ENCODE assay signal across 1 cellular context in the genomic region with DNA sequence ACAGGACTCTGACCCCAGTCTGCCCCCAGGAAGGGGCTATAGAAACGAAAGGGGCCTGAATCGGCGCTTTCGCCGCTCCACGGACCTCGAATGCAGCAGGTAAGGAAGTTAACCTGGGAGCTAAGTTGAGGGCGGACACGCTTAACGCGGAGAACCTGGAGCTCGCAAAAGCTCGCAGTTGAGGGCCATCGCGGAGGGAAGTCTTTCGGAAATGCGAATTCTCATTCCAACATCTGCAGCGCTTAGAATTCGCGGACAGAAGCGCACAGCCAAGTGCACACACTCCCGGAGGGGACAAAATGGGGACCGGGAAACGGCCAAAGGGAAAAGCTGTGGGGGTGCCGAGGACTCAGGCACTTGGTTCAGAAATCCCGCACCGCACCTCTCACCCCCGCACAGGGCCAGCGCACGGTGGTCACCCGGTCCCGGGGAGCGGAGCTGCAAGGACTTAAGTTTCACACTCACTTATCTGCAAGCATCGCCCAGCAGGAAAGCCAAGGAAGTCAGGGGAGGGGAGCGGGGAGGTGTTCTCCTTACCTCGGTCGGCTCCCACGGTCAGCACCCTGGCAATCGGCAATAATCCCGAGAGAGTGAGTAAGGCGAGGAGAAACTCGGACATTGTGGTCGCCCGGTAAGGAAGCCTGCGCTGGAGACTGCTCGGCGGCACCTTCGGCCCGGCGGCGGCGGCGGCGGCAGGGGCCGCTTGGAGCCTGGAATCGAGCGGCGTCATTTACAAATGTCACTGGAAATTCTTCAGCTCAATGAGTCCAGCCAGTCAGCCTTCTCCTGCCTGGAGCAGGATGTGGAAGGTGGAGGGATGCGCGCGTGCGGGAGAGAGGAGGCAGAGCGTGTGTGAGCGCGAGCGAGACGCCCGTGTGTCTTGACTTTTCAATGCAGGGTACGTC.
TF ChIP-seq lines count a peak whose summit lies in the region.

No MANE protein-coding gene starts in this region.

TF ChIP-seq in HepG2, 621 proteins besides CTCF, POLR2A, EP300 and RAD21 (continues in another document):
- TF ChIP-seq FLYWCH1 (CRISPR knock-in tag; IDR thresholded peaks at IDR 0.05) (no peak), HHEX (CRISPR knock-in tag; IDR thresholded peaks at IDR 0.05) (no peak), RELA (CRISPR knock-in tag; IDR thresholded peaks at IDR 0.05) (no peak), ZNF138 (CRISPR knock-in tag; IDR thresholded peaks at IDR 0.05; ENCODE audit: low read depth) (no peak), ZNF891 (CRISPR knock-in tag; IDR thresholded peaks at IDR 0.05) (0 out of 2 replicates have a peak, but pooled peaks have one; percentile 61), ZFP62 (CRISPR knock-in tag; IDR thresholded peaks at IDR 0.05) (no peak), IKZF1 (IDR thresholded peaks at IDR 0.05) (no peak), ZNF552 (CRISPR knock-in tag; IDR thresholded peaks at IDR 0.05; ENCODE audit: borderline replicate concordance) (no peak), DNMT3B (CRISPR knock-in tag; conservative IDR thresholded peaks at IDR 0.05) (no peak), REL (CRISPR knock-in tag; conservative IDR thresholded peaks at IDR 0.05) (no peak), KLF6 (CRISPR knock-in tag; IDR thresholded peaks at IDR 0.05) (no peak), ZNF788 (CRISPR knock-in tag; IDR thresholded peaks at IDR 0.05; ENCODE audit: borderline replicate concordance) (no peak), PHF20 (CRISPR knock-in tag; IDR thresholded peaks at IDR 0.05) (no peak), BCL6 (CRISPR knock-in tag; IDR thresholded peaks at IDR 0.05) (peak; percentile 78), ZSCAN9 (CRISPR knock-in tag; IDR thresholded peaks at IDR 0.05; ENCODE audit: borderline replicate concordance) (no peak), CREB3 (CRISPR knock-in tag; IDR thresholded peaks at IDR 0.05) (no peak), LBX2 (CRISPR knock-in tag; IDR thresholded peaks at IDR 0.05; ENCODE audit: borderline replicate concordance) (0 out of 2 replicates have a peak, but pooled peaks have one; percentile 10), YY1 (IDR thresholded peaks at IDR 0.05; ENCODE audit: insufficient read depth, insufficient replicate concordance, low read depth, low read length) (no peak), MAFF (IDR thresholded peaks at IDR 0.05; ENCODE audit: low read depth, low read length) (no peak), NFKBIZ (CRISPR knock-in tag; IDR thresholded peaks at IDR 0.05) (no peak), ZNF670 (CRISPR knock-in tag; IDR thresholded peaks at IDR 0.05; ENCODE audit: borderline replicate concordance) (no peak), FIP1L1 (IDR thresholded peaks at IDR 0.05; ENCODE audit: borderline replicate concordance, insufficient read depth, low read depth, low read length) (no peak), TRIM24 (CRISPR knock-in tag; IDR thresholded peaks at IDR 0.05) (no peak), FOXO1 (CRISPR knock-in tag; IDR thresholded peaks at IDR 0.05) (no peak), AKAP8 (CRISPR knock-in tag; IDR thresholded peaks at IDR 0.05) (no peak), ONECUT2 (CRISPR knock-in tag; IDR thresholded peaks at IDR 0.05) (no peak), ZNF772 (CRISPR knock-in tag; IDR thresholded peaks at IDR 0.05) (no peak), PAX8 (CRISPR knock-in tag; IDR thresholded peaks at IDR 0.05; ENCODE audit: borderline replicate concordance) (no peak), SALL2 (CRISPR knock-in tag; IDR thresholded peaks at IDR 0.05) (no peak), ZNF431 (CRISPR knock-in tag; IDR thresholded peaks at IDR 0.05; ENCODE audit: borderline replicate concordance, low read depth) (no peak), GMEB2 (CRISPR knock-in tag; IDR thresholded peaks at IDR 0.05; ENCODE audit: low read depth) (no peak), TOE1 (CRISPR knock-in tag; IDR thresholded peaks at IDR 0.05) (no peak), MTF1 (CRISPR knock-in tag; IDR thresholded peaks at IDR 0.05) (no peak), TAF15 (IDR thresholded peaks at IDR 0.05; ENCODE audit: low read depth, low read length, poor library complexity, severe bottlenecking) (no peak), JUNB (CRISPR knock-in tag; IDR thresholded peaks at IDR 0.05; ENCODE audit: borderline replicate concordance) (0 out of 2 replicates have a peak, but pooled peaks have one; percentile 18), ZNF296 (CRISPR knock-in tag; conservative IDR thresholded peaks at IDR 0.05) (no peak), MXD4 (CRISPR knock-in tag; IDR thresholded peaks at IDR 0.05) (no peak), ZNF501 (CRISPR knock-in tag; IDR thresholded peaks at IDR 0.05) (0 out of 2 replicates have a peak, but pooled peaks have one; percentile 14), REPIN1 (CRISPR knock-in tag; IDR thresholded peaks at IDR 0.05; ENCODE audit: borderline replicate concordance, low read depth) (no peak), HOXD1 (CRISPR knock-in tag; IDR thresholded peaks at IDR 0.05) (no peak), ZNF569 (CRISPR knock-in tag; IDR thresholded peaks at IDR 0.05; ENCODE audit: borderline replicate concordance) (no peak), ZFP82 (CRISPR knock-in tag; IDR thresholded peaks at IDR 0.05; ENCODE audit: borderline replicate concordance) (no peak), ZKSCAN8 (CRISPR knock-in tag; IDR thresholded peaks at IDR 0.05; ENCODE audit: borderline replicate concordance) (no peak), ZNF337 (CRISPR knock-in tag; IDR thresholded peaks at IDR 0.05; ENCODE audit: borderline replicate concordance, low read depth) (no peak), GTF2F1 (IDR thresholded peaks at IDR 0.05; ENCODE audit: low read length) (no peak), WIZ (CRISPR knock-in tag; IDR thresholded peaks at IDR 0.05) (no peak), CREB1 (IDR thresholded peaks at IDR 0.05) (no peak), CREB1 (CRISPR knock-in tag; IDR thresholded peaks at IDR 0.05) (no peak), RFX3 (CRISPR knock-in tag; IDR thresholded peaks at IDR 0.05) (no peak), ZNF775 (CRISPR knock-in tag; IDR thresholded peaks at IDR 0.05; ENCODE audit: borderline replicate concordance) (no peak), KLF13 (CRISPR knock-in tag; IDR thresholded peaks at IDR 0.05) (no peak), SCMH1 (CRISPR knock-in tag; IDR thresholded peaks at IDR 0.05; ENCODE audit: borderline replicate concordance) (no peak), ZNF816 (CRISPR knock-in tag; IDR thresholded peaks at IDR 0.05; ENCODE audit: borderline replicate concordance) (0 out of 2 replicates have a peak, but pooled peaks have one; percentile 36)
- TF ChIP-seq, protein P1, sequence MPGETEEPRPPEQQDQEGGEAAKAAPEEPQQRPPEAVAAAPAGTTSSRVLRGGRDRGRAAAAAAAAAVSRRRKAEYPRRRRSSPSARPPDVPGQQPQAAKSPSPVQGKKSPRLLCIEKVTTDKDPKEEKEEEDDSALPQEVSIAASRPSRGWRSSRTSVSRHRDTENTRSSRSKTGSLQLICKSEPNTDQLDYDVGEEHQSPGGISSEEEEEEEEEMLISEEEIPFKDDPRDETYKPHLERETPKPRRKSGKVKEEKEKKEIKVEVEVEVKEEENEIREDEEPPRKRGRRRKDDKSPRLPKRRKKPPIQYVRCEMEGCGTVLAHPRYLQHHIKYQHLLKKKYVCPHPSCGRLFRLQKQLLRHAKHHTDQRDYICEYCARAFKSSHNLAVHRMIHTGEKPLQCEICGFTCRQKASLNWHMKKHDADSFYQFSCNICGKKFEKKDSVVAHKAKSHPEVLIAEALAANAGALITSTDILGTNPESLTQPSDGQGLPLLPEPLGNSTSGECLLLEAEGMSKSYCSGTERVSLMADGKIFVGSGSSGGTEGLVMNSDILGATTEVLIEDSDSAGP (CRISPR knock-in tag; IDR thresholded peaks at IDR 0.05; ENCODE audit: borderline replicate concordance): peak; percentile 58; the same call in 1 of the 2 replicates
- TF ChIP-seq, protein P2, sequence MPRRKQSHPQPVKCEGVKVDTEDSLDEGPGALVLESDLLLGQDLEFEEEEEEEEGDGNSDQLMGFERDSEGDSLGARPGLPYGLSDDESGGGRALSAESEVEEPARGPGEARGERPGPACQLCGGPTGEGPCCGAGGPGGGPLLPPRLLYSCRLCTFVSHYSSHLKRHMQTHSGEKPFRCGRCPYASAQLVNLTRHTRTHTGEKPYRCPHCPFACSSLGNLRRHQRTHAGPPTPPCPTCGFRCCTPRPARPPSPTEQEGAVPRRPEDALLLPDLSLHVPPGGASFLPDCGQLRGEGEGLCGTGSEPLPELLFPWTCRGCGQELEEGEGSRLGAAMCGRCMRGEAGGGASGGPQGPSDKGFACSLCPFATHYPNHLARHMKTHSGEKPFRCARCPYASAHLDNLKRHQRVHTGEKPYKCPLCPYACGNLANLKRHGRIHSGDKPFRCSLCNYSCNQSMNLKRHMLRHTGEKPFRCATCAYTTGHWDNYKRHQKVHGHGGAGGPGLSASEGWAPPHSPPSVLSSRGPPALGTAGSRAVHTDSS (CRISPR knock-in tag; conservative IDR thresholded peaks at IDR 0.05): no peak
- TF ChIP-seq, protein P3, sequence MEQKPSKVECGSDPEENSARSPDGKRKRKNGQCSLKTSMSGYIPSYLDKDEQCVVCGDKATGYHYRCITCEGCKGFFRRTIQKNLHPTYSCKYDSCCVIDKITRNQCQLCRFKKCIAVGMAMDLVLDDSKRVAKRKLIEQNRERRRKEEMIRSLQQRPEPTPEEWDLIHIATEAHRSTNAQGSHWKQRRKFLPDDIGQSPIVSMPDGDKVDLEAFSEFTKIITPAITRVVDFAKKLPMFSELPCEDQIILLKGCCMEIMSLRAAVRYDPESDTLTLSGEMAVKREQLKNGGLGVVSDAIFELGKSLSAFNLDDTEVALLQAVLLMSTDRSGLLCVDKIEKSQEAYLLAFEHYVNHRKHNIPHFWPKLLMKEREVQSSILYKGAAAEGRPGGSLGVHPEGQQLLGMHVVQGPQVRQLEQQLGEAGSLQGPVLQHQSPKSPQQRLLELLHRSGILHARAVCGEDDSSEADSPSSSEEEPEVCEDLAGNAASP (CRISPR knock-in tag; IDR thresholded peaks at IDR 0.05; ENCODE audit: borderline replicate concordance): no peak
- TF ChIP-seq, protein P4, sequence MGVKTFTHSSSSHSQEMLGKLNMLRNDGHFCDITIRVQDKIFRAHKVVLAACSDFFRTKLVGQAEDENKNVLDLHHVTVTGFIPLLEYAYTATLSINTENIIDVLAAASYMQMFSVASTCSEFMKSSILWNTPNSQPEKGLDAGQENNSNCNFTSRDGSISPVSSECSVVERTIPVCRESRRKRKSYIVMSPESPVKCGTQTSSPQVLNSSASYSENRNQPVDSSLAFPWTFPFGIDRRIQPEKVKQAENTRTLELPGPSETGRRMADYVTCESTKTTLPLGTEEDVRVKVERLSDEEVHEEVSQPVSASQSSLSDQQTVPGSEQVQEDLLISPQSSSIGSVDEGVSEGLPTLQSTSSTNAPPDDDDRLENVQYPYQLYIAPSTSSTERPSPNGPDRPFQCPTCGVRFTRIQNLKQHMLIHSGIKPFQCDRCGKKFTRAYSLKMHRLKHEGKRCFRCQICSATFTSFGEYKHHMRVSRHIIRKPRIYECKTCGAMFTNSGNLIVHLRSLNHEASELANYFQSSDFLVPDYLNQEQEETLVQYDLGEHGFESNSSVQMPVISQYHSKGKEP (CRISPR knock-in tag; IDR thresholded peaks at IDR 0.05): no peak
- TF ChIP-seq, protein P5, sequence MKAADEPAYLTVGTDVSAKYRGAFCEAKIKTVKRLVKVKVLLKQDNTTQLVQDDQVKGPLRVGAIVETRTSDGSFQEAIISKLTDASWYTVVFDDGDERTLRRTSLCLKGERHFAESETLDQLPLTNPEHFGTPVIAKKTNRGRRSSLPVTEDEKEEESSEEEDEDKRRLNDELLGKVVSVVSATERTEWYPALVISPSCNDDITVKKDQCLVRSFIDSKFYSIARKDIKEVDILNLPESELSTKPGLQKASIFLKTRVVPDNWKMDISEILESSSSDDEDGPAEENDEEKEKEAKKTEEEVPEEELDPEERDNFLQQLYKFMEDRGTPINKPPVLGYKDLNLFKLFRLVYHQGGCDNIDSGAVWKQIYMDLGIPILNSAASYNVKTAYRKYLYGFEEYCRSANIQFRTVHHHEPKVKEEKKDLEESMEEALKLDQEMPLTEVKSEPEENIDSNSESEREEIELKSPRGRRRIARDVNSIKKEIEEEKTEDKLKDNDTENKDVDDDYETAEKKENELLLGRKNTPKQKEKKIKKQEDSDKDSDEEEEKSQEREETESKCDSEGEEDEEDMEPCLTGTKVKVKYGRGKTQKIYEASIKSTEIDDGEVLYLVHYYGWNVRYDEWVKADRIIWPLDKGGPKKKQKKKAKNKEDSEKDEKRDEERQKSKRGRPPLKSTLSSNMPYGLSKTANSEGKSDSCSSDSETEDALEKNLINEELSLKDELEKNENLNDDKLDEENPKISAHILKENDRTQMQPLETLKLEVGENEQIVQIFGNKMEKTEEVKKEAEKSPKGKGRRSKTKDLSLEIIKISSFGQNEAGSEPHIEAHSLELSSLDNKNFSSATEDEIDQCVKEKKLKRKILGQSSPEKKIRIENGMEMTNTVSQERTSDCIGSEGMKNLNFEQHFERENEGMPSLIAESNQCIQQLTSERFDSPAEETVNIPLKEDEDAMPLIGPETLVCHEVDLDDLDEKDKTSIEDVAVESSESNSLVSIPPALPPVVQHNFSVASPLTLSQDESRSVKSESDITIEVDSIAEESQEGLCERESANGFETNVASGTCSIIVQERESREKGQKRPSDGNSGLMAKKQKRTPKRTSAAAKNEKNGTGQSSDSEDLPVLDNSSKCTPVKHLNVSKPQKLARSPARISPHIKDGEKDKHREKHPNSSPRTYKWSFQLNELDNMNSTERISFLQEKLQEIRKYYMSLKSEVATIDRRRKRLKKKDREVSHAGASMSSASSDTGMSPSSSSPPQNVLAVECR (CRISPR knock-in tag; IDR thresholded peaks at IDR 0.05; ENCODE audit: borderline replicate concordance): 0 out of 2 replicates have a peak, but pooled peaks have one; percentile 35
